ENCODE assay signal across 2 cellular contexts in genomic region chr5:64811050-64811640, GRCh38.
A peak's percentile ranks its signal among the peaks of the same experiment; 100 is the strongest.
TF ChIP-seq lines count a peak whose summit lies in the region.

No MANE protein-coding gene starts in this region.

TF ChIP-seq in HCT116, 20 proteins besides CTCF, POLR2A, EP300 and RAD21:
- no peak for TF ChIP-seq ZNF274 (IDR thresholded peaks at IDR 0.05; ENCODE audit: low read depth, low read length)
- TF ChIP-seq, protein P1, sequence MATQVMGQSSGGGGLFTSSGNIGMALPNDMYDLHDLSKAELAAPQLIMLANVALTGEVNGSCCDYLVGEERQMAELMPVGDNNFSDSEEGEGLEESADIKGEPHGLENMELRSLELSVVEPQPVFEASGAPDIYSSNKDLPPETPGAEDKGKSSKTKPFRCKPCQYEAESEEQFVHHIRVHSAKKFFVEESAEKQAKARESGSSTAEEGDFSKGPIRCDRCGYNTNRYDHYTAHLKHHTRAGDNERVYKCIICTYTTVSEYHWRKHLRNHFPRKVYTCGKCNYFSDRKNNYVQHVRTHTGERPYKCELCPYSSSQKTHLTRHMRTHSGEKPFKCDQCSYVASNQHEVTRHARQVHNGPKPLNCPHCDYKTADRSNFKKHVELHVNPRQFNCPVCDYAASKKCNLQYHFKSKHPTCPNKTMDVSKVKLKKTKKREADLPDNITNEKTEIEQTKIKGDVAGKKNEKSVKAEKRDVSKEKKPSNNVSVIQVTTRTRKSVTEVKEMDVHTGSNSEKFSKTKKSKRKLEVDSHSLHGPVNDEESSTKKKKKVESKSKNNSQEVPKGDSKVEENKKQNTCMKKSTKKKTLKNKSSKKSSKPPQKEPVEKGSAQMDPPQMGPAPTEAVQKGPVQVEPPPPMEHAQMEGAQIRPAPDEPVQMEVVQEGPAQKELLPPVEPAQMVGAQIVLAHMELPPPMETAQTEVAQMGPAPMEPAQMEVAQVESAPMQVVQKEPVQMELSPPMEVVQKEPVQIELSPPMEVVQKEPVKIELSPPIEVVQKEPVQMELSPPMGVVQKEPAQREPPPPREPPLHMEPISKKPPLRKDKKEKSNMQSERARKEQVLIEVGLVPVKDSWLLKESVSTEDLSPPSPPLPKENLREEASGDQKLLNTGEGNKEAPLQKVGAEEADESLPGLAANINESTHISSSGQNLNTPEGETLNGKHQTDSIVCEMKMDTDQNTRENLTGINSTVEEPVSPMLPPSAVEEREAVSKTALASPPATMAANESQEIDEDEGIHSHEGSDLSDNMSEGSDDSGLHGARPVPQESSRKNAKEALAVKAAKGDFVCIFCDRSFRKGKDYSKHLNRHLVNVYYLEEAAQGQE (IDR thresholded peaks at IDR 0.05; ENCODE audit: low read depth), result no peak
- TF ChIP-seq SP1 (IDR thresholded peaks at IDR 0.05; ENCODE audit: low read depth), result no peak
- TF ChIP-seq ELF1 (IDR thresholded peaks at IDR 0.05; ENCODE audit: borderline replicate concordance, low read depth), result no peak
- no peak for TF ChIP-seq EZH2phosphoT487 (IDR thresholded peaks at IDR 0.05; ENCODE audit: borderline replicate concordance)
- TF ChIP-seq, protein P2, sequence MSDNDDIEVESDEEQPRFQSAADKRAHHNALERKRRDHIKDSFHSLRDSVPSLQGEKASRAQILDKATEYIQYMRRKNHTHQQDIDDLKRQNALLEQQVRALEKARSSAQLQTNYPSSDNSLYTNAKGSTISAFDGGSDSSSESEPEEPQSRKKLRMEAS (IDR thresholded peaks at IDR 0.05), result no peak
- no peak for TF ChIP-seq CEBPB (IDR thresholded peaks at IDR 0.05; ENCODE audit: low read depth)

TF ChIP-seq in K562, 482 proteins besides CTCF, POLR2A, EP300 and RAD21:
- TF ChIP-seq JUND (IDR thresholded peaks at IDR 0.05; ENCODE audit: borderline replicate concordance, low read depth, low read length), result peak; percentile 12; the same call in 1 of the 2 replicates
- no peak for TF ChIP-seq JUND (tag; IDR thresholded peaks at IDR 0.05; ENCODE audit: borderline replicate concordance, low read depth, low read length)
- TF ChIP-seq, protein P3, sequence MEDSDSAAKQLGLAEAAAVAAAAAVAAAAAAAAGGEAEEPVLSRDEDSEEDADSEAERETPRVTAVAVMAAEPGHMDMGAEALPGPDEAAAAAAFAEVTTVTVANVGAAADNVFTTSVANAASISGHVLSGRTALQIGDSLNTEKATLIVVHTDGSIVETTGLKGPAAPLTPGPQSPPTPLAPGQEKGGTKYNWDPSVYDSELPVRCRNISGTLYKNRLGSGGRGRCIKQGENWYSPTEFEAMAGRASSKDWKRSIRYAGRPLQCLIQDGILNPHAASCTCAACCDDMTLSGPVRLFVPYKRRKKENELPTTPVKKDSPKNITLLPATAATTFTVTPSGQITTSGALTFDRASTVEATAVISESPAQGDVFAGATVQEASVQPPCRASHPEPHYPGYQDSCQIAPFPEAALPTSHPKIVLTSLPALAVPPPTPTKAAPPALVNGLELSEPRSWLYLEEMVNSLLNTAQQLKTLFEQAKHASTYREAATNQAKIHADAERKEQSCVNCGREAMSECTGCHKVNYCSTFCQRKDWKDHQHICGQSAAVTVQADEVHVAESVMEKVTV (CRISPR knock-in tag; IDR thresholded peaks at IDR 0.05), result peak; percentile 67
- 0 out of 2 replicates have a peak, but pooled peaks have one; percentile 39 for TF ChIP-seq SMC3 (conservative IDR thresholded peaks at IDR 0.05; ENCODE audit: insufficient read depth, low read depth, low read length)
- peak; percentile 50; the same call in 1 of the 2 replicates for TF ChIP-seq CEBPB (tag; IDR thresholded peaks at IDR 0.05)
- TF ChIP-seq CEBPG (CRISPR knock-in tag; IDR thresholded peaks at IDR 0.05), result no peak
- TF ChIP-seq CEBPG (tag; conservative IDR thresholded peaks at IDR 0.05 in 1 of 2, IDR thresholded peaks at IDR 0.05 in 1 of 2), result peak; percentile 18 to 77; a peak in 2 of 4 replicates
- no peak for TF ChIP-seq ZNF134 (CRISPR knock-in tag; conservative IDR thresholded peaks at IDR 0.05)
